In the genomic region with DNA sequence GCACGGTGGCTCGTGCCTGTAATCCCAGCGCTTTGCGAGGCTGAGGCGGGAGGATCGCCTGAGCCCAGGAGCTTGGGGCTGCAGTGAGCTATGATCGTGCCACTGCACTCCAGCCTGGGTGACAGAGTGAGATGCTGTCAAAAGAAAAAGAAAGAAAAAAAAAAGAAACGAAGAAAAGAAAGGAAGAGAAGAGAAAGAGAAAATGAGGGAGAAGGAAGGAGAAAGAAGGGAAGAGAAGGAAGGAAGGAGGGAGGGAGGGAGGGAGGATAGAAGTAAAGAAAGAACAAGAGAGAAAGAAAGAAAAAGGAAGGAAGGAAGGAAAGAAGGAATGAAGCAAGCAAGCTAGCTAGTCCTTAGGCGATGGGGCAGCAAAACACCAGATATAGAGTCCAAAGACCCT, we compare ENCODE assay signal across 1 cellular context.
TF ChIP-seq lines count a peak whose summit lies in the region.

No MANE protein-coding gene starts in this region.

TF ChIP-seq in WTC11, 78 proteins besides CTCF, POLR2A, EP300 and RAD21 (continued from another document):
- no peak for TF ChIP-seq SMAD4 (CRISPR knock-in tag; IDR thresholded peaks at IDR 0.05)
- TF ChIP-seq, protein P1, sequence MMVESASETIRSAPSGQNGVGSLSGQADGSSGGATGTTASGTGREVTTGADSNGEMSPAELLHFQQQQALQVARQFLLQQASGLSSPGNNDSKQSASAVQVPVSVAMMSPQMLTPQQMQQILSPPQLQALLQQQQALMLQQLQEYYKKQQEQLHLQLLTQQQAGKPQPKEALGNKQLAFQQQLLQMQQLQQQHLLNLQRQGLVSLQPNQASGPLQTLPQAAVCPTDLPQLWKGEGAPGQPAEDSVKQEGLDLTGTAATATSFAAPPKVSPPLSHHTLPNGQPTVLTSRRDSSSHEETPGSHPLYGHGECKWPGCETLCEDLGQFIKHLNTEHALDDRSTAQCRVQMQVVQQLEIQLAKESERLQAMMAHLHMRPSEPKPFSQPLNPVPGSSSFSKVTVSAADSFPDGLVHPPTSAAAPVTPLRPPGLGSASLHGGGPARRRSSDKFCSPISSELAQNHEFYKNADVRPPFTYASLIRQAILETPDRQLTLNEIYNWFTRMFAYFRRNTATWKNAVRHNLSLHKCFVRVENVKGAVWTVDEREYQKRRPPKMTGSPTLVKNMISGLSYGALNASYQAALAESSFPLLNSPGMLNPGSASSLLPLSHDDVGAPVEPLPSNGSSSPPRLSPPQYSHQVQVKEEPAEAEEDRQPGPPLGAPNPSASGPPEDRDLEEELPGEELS (CRISPR knock-in tag; IDR thresholded peaks at IDR 0.05) = no peak
- TF ChIP-seq, protein P2, sequence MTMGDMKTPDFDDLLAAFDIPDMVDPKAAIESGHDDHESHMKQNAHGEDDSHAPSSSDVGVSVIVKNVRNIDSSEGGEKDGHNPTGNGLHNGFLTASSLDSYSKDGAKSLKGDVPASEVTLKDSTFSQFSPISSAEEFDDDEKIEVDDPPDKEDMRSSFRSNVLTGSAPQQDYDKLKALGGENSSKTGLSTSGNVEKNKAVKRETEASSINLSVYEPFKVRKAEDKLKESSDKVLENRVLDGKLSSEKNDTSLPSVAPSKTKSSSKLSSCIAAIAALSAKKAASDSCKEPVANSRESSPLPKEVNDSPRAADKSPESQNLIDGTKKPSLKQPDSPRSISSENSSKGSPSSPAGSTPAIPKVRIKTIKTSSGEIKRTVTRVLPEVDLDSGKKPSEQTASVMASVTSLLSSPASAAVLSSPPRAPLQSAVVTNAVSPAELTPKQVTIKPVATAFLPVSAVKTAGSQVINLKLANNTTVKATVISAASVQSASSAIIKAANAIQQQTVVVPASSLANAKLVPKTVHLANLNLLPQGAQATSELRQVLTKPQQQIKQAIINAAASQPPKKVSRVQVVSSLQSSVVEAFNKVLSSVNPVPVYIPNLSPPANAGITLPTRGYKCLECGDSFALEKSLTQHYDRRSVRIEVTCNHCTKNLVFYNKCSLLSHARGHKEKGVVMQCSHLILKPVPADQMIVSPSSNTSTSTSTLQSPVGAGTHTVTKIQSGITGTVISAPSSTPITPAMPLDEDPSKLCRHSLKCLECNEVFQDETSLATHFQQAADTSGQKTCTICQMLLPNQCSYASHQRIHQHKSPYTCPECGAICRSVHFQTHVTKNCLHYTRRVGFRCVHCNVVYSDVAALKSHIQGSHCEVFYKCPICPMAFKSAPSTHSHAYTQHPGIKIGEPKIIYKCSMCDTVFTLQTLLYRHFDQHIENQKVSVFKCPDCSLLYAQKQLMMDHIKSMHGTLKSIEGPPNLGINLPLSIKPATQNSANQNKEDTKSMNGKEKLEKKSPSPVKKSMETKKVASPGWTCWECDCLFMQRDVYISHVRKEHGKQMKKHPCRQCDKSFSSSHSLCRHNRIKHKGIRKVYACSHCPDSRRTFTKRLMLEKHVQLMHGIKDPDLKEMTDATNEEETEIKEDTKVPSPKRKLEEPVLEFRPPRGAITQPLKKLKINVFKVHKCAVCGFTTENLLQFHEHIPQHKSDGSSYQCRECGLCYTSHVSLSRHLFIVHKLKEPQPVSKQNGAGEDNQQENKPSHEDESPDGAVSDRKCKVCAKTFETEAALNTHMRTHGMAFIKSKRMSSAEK (CRISPR knock-in tag; IDR thresholded peaks at IDR 0.05; ENCODE audit: borderline replicate concordance) = no peak
- TF ChIP-seq, protein P3, sequence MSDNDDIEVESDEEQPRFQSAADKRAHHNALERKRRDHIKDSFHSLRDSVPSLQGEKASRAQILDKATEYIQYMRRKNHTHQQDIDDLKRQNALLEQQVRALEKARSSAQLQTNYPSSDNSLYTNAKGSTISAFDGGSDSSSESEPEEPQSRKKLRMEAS (CRISPR knock-in tag; IDR thresholded peaks at IDR 0.05) = no peak
- TF ChIP-seq SOX15 (CRISPR knock-in tag; IDR thresholded peaks at IDR 0.05) = no peak
- TF ChIP-seq, protein P4, sequence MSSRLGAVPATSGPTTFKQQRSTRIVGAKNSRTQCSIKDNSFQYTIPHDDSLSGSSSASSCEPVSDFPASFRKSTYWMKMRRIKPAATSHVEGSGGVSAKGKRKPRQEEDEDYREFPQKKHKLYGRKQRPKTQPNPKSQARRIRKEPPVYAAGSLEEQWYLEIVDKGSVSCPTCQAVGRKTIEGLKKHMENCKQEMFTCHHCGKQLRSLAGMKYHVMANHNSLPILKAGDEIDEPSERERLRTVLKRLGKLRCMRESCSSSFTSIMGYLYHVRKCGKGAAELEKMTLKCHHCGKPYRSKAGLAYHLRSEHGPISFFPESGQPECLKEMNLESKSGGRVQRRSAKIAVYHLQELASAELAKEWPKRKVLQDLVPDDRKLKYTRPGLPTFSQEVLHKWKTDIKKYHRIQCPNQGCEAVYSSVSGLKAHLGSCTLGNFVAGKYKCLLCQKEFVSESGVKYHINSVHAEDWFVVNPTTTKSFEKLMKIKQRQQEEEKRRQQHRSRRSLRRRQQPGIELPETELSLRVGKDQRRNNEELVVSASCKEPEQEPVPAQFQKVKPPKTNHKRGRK (CRISPR knock-in tag; IDR thresholded peaks at IDR 0.05; ENCODE audit: borderline replicate concordance) = no peak
- TF ChIP-seq, protein P5, sequence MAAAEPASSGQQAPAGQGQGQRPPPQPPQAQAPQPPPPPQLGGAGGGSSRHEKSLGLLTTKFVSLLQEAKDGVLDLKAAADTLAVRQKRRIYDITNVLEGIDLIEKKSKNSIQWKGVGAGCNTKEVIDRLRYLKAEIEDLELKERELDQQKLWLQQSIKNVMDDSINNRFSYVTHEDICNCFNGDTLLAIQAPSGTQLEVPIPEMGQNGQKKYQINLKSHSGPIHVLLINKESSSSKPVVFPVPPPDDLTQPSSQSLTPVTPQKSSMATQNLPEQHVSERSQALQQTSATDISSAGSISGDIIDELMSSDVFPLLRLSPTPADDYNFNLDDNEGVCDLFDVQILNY (CRISPR knock-in tag; IDR thresholded peaks at IDR 0.05) = no peak
- TF ChIP-seq, protein P6, sequence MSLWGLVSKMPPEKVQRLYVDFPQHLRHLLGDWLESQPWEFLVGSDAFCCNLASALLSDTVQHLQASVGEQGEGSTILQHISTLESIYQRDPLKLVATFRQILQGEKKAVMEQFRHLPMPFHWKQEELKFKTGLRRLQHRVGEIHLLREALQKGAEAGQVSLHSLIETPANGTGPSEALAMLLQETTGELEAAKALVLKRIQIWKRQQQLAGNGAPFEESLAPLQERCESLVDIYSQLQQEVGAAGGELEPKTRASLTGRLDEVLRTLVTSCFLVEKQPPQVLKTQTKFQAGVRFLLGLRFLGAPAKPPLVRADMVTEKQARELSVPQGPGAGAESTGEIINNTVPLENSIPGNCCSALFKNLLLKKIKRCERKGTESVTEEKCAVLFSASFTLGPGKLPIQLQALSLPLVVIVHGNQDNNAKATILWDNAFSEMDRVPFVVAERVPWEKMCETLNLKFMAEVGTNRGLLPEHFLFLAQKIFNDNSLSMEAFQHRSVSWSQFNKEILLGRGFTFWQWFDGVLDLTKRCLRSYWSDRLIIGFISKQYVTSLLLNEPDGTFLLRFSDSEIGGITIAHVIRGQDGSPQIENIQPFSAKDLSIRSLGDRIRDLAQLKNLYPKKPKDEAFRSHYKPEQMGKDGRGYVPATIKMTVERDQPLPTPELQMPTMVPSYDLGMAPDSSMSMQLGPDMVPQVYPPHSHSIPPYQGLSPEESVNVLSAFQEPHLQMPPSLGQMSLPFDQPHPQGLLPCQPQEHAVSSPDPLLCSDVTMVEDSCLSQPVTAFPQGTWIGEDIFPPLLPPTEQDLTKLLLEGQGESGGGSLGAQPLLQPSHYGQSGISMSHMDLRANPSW (CRISPR knock-in tag; conservative IDR thresholded peaks at IDR 0.05; ENCODE audit: low read depth) = no peak
- TF ChIP-seq OVOL2 (CRISPR knock-in tag; IDR thresholded peaks at IDR 0.05; ENCODE audit: borderline replicate concordance) = no peak
- TF ChIP-seq KAT7 (CRISPR knock-in tag; IDR thresholded peaks at IDR 0.05; ENCODE audit: borderline replicate concordance) = no peak
- TF ChIP-seq, protein P7, sequence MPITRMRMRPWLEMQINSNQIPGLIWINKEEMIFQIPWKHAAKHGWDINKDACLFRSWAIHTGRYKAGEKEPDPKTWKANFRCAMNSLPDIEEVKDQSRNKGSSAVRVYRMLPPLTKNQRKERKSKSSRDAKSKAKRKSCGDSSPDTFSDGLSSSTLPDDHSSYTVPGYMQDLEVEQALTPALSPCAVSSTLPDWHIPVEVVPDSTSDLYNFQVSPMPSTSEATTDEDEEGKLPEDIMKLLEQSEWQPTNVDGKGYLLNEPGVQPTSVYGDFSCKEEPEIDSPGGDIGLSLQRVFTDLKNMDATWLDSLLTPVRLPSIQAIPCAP (CRISPR knock-in tag; IDR thresholded peaks at IDR 0.05) = no peak
- no peak for TF ChIP-seq ZNF263 (CRISPR knock-in tag; IDR thresholded peaks at IDR 0.05; ENCODE audit: low read depth)
